In genomic region chr1:145009928-145010327, GRCh38 we compare ENCODE assay signal across 7 cellular contexts.
DNase-seq lines count a peak whose midpoint lies in the region; ATAC-seq, FAIRE-seq and TF ChIP-seq lines count a peak whose summit lies in the region.
"Not testable (repeated sequence)": the region's sequence is repeated elsewhere in the genome, so short reads cannot be mapped to it uniquely, and the experiment has no call there.

No MANE protein-coding gene starts in this region.

- not testable (repeated sequence) for H3K9me3 ChIP-seq in RWPE2 (ENCODE audit: severe bottlenecking); left lung

- not testable (repeated sequence) for H3K4me1 ChIP-seq in RWPE2 (ENCODE audit: insufficient read depth, poor library complexity, severe bottlenecking); left lung

- intact Hi-C loops in left lung (cut with DNase I): not testable (repeated sequence)

- not testable (repeated sequence) for H3K36me3 ChIP-seq in RWPE2 (ENCODE audit: low read depth); left lung

- ATAC-seq in RWPE2 (ENCODE audit: low read depth): peak; percentile 67; the same call in 2 of the 3 replicates
- peak; percentile 80 for ATAC-seq in central memory CD8-positive, alpha-beta T cell (replicated peaks; ENCODE audit: extremely low read depth, poor library complexity, severe bottlenecking)
- peak; percentile 59 for ATAC-seq in left lung

- POLR2A ChIA-PET in activated CD4-positive, alpha-beta T cell treated with anti-CD3 and anti-CD28 coated beads, Interleukin-2, amount 10 ng/mL, durations not matched to agents 7 days and 5 days (lab: Charles Lee): not testable (repeated sequence)

- not testable (repeated sequence) for H3K36me3 Mint-ChIP-seq in activated CD4-positive, alpha-beta T cell treated with anti-CD3 and anti-CD28 coated beads, Interleukin-2, amount 10 ng/mL, durations not matched to agents 7 days and 5 days (ENCODE audit: low read depth); activated naive CD4-positive, alpha-beta T cell treated with anti-CD3 and anti-CD28 coated beads, Interleukin-2, amount 50 U/mL, for 24 hours; central memory CD8-positive, alpha-beta T cell (ENCODE audit: insufficient read depth); osteocyte (ENCODE audit: unreplicated experiment)

- not testable (repeated sequence) for H3K27me3 ChIP-seq in RWPE2 (ENCODE audit: insufficient read depth, poor library complexity, severe bottlenecking); left lung

- H3K27ac ChIP-seq in RWPE2 (ENCODE audit: poor library complexity, severe bottlenecking); left lung: not testable (repeated sequence)

- not testable (repeated sequence) for DNase-seq in GM19239 (ENCODE audit: insufficient read length, low spot score); RWPE2 (ENCODE audit: low spot score); central memory CD8-positive, alpha-beta T cell (ENCODE audit: low spot score in 2 of 2); left lung; osteocyte (ENCODE audit: extremely low spot score, unreplicated experiment)
- DNase-seq in activated CD4-positive, alpha-beta T cell treated with anti-CD3 and anti-CD28 coated beads, Interleukin-2, amount 10 ng/mL, durations not matched to agents 7 days and 5 days: peak; percentile 35

- FAIRE-seq in GM19239 (lab: Jason Lieb, UNC): peak; percentile 59

- not testable (repeated sequence) for H3K27ac Mint-ChIP-seq in activated CD4-positive, alpha-beta T cell treated with anti-CD3 and anti-CD28 coated beads, Interleukin-2, amount 10 ng/mL, durations not matched to agents 7 days and 5 days; activated naive CD4-positive, alpha-beta T cell treated with anti-CD3 and anti-CD28 coated beads, Interleukin-2, amount 50 U/mL, for 24 hours; central memory CD8-positive, alpha-beta T cell (ENCODE audit: low read depth); osteocyte (ENCODE audit: unreplicated experiment)

- H3K4me3 ChIP-seq in RWPE2 (ENCODE audit: severe bottlenecking); left lung: not testable (repeated sequence)

- H3K4me3 Mint-ChIP-seq in activated CD4-positive, alpha-beta T cell treated with anti-CD3 and anti-CD28 coated beads, Interleukin-2, amount 10 ng/mL, durations not matched to agents 7 days and 5 days: peak overlapping the region; percentile 17
- peak overlapping the region; percentile 28 for H3K4me3 Mint-ChIP-seq in activated naive CD4-positive, alpha-beta T cell treated with anti-CD3 and anti-CD28 coated beads, Interleukin-2, amount 50 U/mL, for 24 hours
- H3K4me3 Mint-ChIP-seq in central memory CD8-positive, alpha-beta T cell: peak overlapping the region; percentile 57
- H3K4me3 Mint-ChIP-seq in osteocyte (ENCODE audit: unreplicated experiment): peak overlapping the region; percentile 55

- not testable (repeated sequence) for TF ChIP-seq CTCF in RWPE2 (IDR thresholded peaks at IDR 0.05; ENCODE audit: poor library complexity, severe bottlenecking); left lung (IDR thresholded peaks at IDR 0.05); osteocyte (IDR thresholded peaks at IDR 0.05)

- H3K9me3 Mint-ChIP-seq in activated CD4-positive, alpha-beta T cell treated with anti-CD3 and anti-CD28 coated beads, Interleukin-2, amount 10 ng/mL, durations not matched to agents 7 days and 5 days; activated naive CD4-positive, alpha-beta T cell treated with anti-CD3 and anti-CD28 coated beads, Interleukin-2, amount 50 U/mL, for 24 hours; central memory CD8-positive, alpha-beta T cell; osteocyte (ENCODE audit: unreplicated experiment): not testable (repeated sequence)

- CTCF ChIA-PET in activated CD4-positive, alpha-beta T cell treated with anti-CD3 and anti-CD28 coated beads, Interleukin-2, amount 10 ng/mL, durations not matched to agents 7 days and 5 days (lab: Charles Lee): not testable (repeated sequence)

- H3K27me3 Mint-ChIP-seq in activated CD4-positive, alpha-beta T cell treated with anti-CD3 and anti-CD28 coated beads, Interleukin-2, amount 10 ng/mL, durations not matched to agents 7 days and 5 days; activated naive CD4-positive, alpha-beta T cell treated with anti-CD3 and anti-CD28 coated beads, Interleukin-2, amount 50 U/mL, for 24 hours; central memory CD8-positive, alpha-beta T cell; osteocyte (ENCODE audit: unreplicated experiment): not testable (repeated sequence)

- not testable (repeated sequence) for H3K4me1 Mint-ChIP-seq in activated CD4-positive, alpha-beta T cell treated with anti-CD3 and anti-CD28 coated beads, Interleukin-2, amount 10 ng/mL, durations not matched to agents 7 days and 5 days; activated naive CD4-positive, alpha-beta T cell treated with anti-CD3 and anti-CD28 coated beads, Interleukin-2, amount 50 U/mL, for 24 hours; central memory CD8-positive, alpha-beta T cell; osteocyte (ENCODE audit: unreplicated experiment)
